16 cellular contexts compared by ENCODE assay signal in the genomic region with DNA sequence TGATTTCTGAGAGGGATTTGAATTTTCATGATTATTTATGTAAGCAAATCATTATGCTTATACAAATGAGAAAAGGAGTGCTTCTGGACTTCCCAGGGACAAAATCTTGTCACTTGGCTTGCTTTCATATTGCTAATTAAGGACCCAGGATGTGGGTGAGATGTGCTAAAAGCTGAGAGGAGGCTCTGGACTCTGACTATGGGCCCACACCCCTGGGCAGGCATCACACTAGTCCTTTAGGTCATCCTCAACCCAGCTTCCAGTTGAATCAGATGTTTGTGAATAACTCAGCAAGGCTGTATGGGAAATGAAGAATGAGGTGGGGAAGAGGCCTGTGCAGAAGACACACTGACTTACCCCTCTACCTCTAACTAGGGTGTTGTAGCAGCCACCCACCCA. TPM values are rescaled to one million over a fixed set of nuclear protein-coding genes. Genes with fewer than 3 reads are reported as not detected.
A peak's percentile ranks its signal among the peaks of the same experiment; 100 is the strongest.
DNase-seq lines count a peak whose midpoint lies in the region; ATAC-seq and TF ChIP-seq lines count a peak whose summit lies in the region.
"Had no signal": no experiment of that assay in that cellular context is flagged by ENCODE, and none has a peak within 500 bp of the region (broad histone marks: within the 10 kb centered on the region; RNA-seq: fewer than 3 reads in every experiment).

No MANE protein-coding gene starts in this region.

- H3K36me3 ChIP-seq in RWPE2 (ENCODE audit: low read depth) (peaks cover 2% of the 10 kb centered on the region), ascending aorta (no peaks in the 10 kb centered on the region)

- H3K27ac ChIP-seq in RWPE2 (ENCODE audit: poor library complexity, severe bottlenecking) (peak overlapping the region; percentile 52), ascending aorta (no peak overlapping the region)
- H3K27ac ChIP-seq: SJSA1 had no signal

- H3K9me3 Mint-ChIP-seq in immature natural killer cell, result no peaks in the 10 kb centered on the region
- H3K9me3 Mint-ChIP-seq: CD8-positive, alpha-beta memory T cell had no signal

- H3K27me3 ChIP-seq in RWPE2 (ENCODE audit: insufficient read depth, poor library complexity, severe bottlenecking) (no peaks in the 10 kb centered on the region), ascending aorta (no peaks in the 10 kb centered on the region)
- H3K27me3 ChIP-seq: SJSA1 had no signal

- intact Hi-C loops in head of caudate nucleus (cut with DNase I), result no loop called here
- intact Hi-C loops in ascending aorta (cut with DNase I), result no loop called here

- TF ChIP-seq CTCF in RWPE2 (IDR thresholded peaks at IDR 0.05; ENCODE audit: poor library complexity, severe bottlenecking) (no peak), ascending aorta (IDR thresholded peaks at IDR 0.05) (no peak)

- H3K4me1 ChIP-seq in RWPE2 (ENCODE audit: insufficient read depth, poor library complexity, severe bottlenecking) (peaks cover 10% of the 10 kb centered on the region), ascending aorta (no peaks in the 10 kb centered on the region)
- H3K4me1 ChIP-seq: SJSA1 had no signal

- H3K4me3 ChIP-seq in RWPE2 (ENCODE audit: severe bottlenecking), result no peak overlapping the region
- no peak overlapping the region for H3K4me3 ChIP-seq in ascending aorta
- H3K4me3 ChIP-seq: SJSA1 had no signal

- peak overlapping the region in 5 of 6 donors; percentile 5 to 80 (median 33) for H3K27ac Mint-ChIP-seq in immature natural killer cell
- H3K27ac Mint-ChIP-seq: CD8-positive, alpha-beta memory T cell had no signal

- ATAC-seq in RWPE2 (ENCODE audit: low read depth) (no peak), GM21619 (IDR thresholded peaks at IDR 0.05; ENCODE audit: unreplicated experiment) (no peak)

- H3K9me3 ChIP-seq in RWPE2 (ENCODE audit: severe bottlenecking) (no peaks in the 10 kb centered on the region), ascending aorta (no peaks in the 10 kb centered on the region)
- H3K9me3 ChIP-seq: SJSA1 had no signal

- peaks cover 1 to 5% (median 2%) of the 10 kb centered on the region in 3 donors for H3K27me3 Mint-ChIP-seq in immature natural killer cell (ENCODE audit: low read depth in 3 of 3)

- peak overlapping the region in 4 of 5 donors; percentile 4 to 30 (median 4) for H3K4me3 Mint-ChIP-seq in immature natural killer cell
- H3K4me3 Mint-ChIP-seq: CD8-positive, alpha-beta memory T cell had no signal

- no peaks in the 10 kb centered on the region for H3K36me3 Mint-ChIP-seq in immature natural killer cell
- H3K36me3 Mint-ChIP-seq: CD8-positive, alpha-beta memory T cell had no signal

- peak; percentile 42 for DNase-seq in NK-92 treated with Interleukin-12 subunit alpha and Interleukin-12 subunit beta, amount 100 ng/mL, for 24 hours (lab: John Stamatoyannopoulos, UW)
- no peak for DNase-seq in NK-92 (lab: John Stamatoyannopoulos, UW; ENCODE audit: unreplicated experiment)
- DNase-seq in RWPE2 (ENCODE audit: low spot score), result no peak
- DNase-seq in immature natural killer cell, result peak in 1 of 3 donors; percentile 10
- no peak for DNase-seq in head of caudate nucleus
- DNase-seq in effector CD8-positive, alpha-beta T cell (lab: John Stamatoyannopoulos, UW), result no peak
- DNase-seq in ascending aorta (ENCODE audit: low spot score in 2 of 2), result no peak
- DNase-seq: 8988T; CD8-positive, alpha-beta memory T cell; DND-41; NCI-H2081 treated with DMSO at 0.1 percent for 48 hours; NCI-H510A treated with DMSO at 0.1 percent for 48 hours; OCI-M1 had no signal

- H3K4me1 Mint-ChIP-seq in immature natural killer cell, result peaks cover 41 to 53% of the 10 kb centered on the region in 2 donors

RNA-seq across cellular contexts. Expression of a gene that starts 11.9 kb away (rescaled TPM):
- polyA plus RNA-seq in immature natural killer cell, result 1 to 10 TPM in 2 of 3 donors, under 1 TPM in 1; 0.31 to 3.7 (median 1.3) TPM
- not detected for total RNA-seq in ascending aorta
- total RNA-seq: CD8-positive, alpha-beta memory T cell; H1 had no signal
- polyA plus RNA-seq: CD8-positive, alpha-beta memory T cell; H1 had no signal

RNA-seq across cellular contexts. Expression of a gene that starts 40.4 kb away (rescaled TPM):
- not detected for polyA plus RNA-seq in immature natural killer cell
- not detected for total RNA-seq in ascending aorta
- polyA plus RNA-seq: CD8-positive, alpha-beta memory T cell had no signal
